23 cellular contexts compared by ENCODE assay signal in the genomic region with DNA sequence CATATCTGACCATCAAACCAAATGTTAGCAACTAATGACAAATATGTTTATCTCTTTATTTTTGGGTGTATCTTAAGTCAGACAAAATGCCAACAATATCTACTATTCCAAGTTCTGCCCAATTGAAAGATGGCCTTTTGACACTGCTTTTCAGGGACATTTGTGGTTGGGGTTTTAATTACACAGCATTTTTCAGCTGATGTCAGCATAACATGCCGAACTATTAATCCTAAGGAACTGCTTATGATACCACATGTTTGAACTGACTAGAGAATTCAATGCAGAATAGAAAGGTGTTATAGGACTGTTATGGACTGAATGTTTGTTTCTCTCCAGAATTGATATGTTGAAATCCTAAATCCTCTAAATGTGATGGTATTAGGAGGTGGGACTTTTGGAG.
"Had no signal": no experiment of that assay in that cellular context is flagged by ENCODE, and none has a peak within 500 bp of the region (broad histone marks: within the 10 kb centered on the region; RNA-seq: fewer than 3 reads in every experiment).

No MANE protein-coding gene starts in this region.

- ATAC-seq: effector memory CD8-positive, alpha-beta T cell; foreskin keratinocyte; gastroesophageal sphincter; heart left ventricle; left cardiac atrium; left lung; left ventricle myocardium superior; lower lobe of right lung; mucosa of descending colon; naive thymus-derived CD8-positive, alpha-beta T cell had no signal

- H3K36me3 Mint-ChIP-seq: mesothelial cell of epicardium, naive B cell had no signal

- DNase-seq: colonic mucosa; cortex of kidney; effector CD8-positive, alpha-beta T cell; effector memory CD8-positive, alpha-beta T cell; foreskin keratinocyte; heart left ventricle; hippocampal formation; left cardiac atrium; left lung; left ventricle myocardium superior; lower lobe of right lung; mesenchymal stem cell; mucosa of descending colon; naive B cell; naive thymus-derived CD8-positive, alpha-beta T cell had no signal

- H3K27me3 Mint-ChIP-seq: dendritic cell treated with granulocyte-macrophage colony-stimulating factor and Interleukin-4, amounts not matched to agents 40 ng/mL and 50 ng/mL, for 4 days; effector memory CD8-positive, alpha-beta T cell; naive B cell; naive thymus-derived CD8-positive, alpha-beta T cell had no signal

- H3K27ac Mint-ChIP-seq: dendritic cell treated with granulocyte-macrophage colony-stimulating factor and Interleukin-4, amounts not matched to agents 40 ng/mL and 50 ng/mL, for 4 days; effector memory CD8-positive, alpha-beta T cell; mesothelial cell of epicardium; naive B cell; naive thymus-derived CD8-positive, alpha-beta T cell had no signal

- FAIRE-seq: endothelial cell of umbilical vein, frontal cortex, islet of Langerhans, keratinocyte had no signal

- H3K4me1 Mint-ChIP-seq: mesothelial cell of epicardium; naive B cell; naive thymus-derived CD8-positive, alpha-beta T cell had no signal

- H3K9me3 Mint-ChIP-seq: dendritic cell treated with granulocyte-macrophage colony-stimulating factor and Interleukin-4, amounts not matched to agents 40 ng/mL and 50 ng/mL, for 4 days had no signal

- H3K4me3 Mint-ChIP-seq: dendritic cell treated with granulocyte-macrophage colony-stimulating factor and Interleukin-4, amounts not matched to agents 40 ng/mL and 50 ng/mL, for 4 days; effector memory CD8-positive, alpha-beta T cell; mesothelial cell of epicardium; naive B cell; naive thymus-derived CD8-positive, alpha-beta T cell had no signal

- H3K9me3 ChIP-seq: colonic mucosa, left lung, lower lobe of right lung, mucosa of descending colon had no signal

- H3K27me3 ChIP-seq: colonic mucosa, esophagus muscularis mucosa, foreskin keratinocyte, gastroesophageal sphincter, heart left ventricle, left lung had no signal

- H3K27ac ChIP-seq: colonic mucosa, esophagus muscularis mucosa, foreskin keratinocyte, gastroesophageal sphincter, heart left ventricle, left lung, lower lobe of right lung had no signal

- H3K36me3 ChIP-seq: colonic mucosa, esophagus muscularis mucosa, gastroesophageal sphincter, heart left ventricle, left lung, lower lobe of right lung had no signal

- H3K4me3 ChIP-seq: colonic mucosa, esophagus muscularis mucosa, gastroesophageal sphincter, heart left ventricle, left lung, lower lobe of right lung, mucosa of descending colon had no signal

- H3K4me1 ChIP-seq: colonic mucosa, esophagus muscularis mucosa, foreskin keratinocyte, gastroesophageal sphincter, heart left ventricle, left lung, lower lobe of right lung had no signal
